ENCODE assay signal across 9 cellular contexts in genomic region chr10:89861584-89862287, GRCh38.
A peak's percentile ranks its signal among the peaks of the same experiment; 100 is the strongest.
DNase-seq lines count a peak whose midpoint lies in the region; ATAC-seq and TF ChIP-seq lines count a peak whose summit lies in the region.
"Had no signal": no experiment of that assay in that cellular context is flagged by ENCODE, and none has a peak within 500 bp of the region (broad histone marks: within the 10 kb centered on the region; RNA-seq: fewer than 3 reads in every experiment).

No MANE protein-coding gene starts in this region.

- TF ChIP-seq CTCF in chondrocyte (IDR thresholded peaks at IDR 0.05) (no peak), esophagus muscularis mucosa (IDR thresholded peaks at IDR 0.05) (no peak)

- H3K27me3 Mint-ChIP-seq in activated T-cell treated with anti-CD3 and anti-CD28 coated beads, Interleukin-2, amount 50 U/mL, for 24 hours: no peaks in the 10 kb centered on the region
- H3K27me3 Mint-ChIP-seq in dendritic cell treated with granulocyte-macrophage colony-stimulating factor and Interleukin-4, amounts not matched to agents 40 ng/mL and 50 ng/mL, for 4 days: no peaks in the 10 kb centered on the region
- H3K27me3 Mint-ChIP-seq in stimulated activated naive CD8-positive, alpha-beta T cell treated with anti-CD3 and anti-CD28 coated beads, Interleukin-15, amount 100 ng/mL, for 72 hours: no peaks in the 10 kb centered on the region
- H3K27me3 Mint-ChIP-seq in chondrocyte (ENCODE audit: low read depth): peaks cover 18% of the 10 kb centered on the region

- in situ Hi-C loops in G401 (cut with HindIII; ENCODE audit: low sequenced_read_pairs): no loop called here

- peak overlapping the region; percentile 87 for H3K27ac Mint-ChIP-seq in activated T-cell treated with anti-CD3 and anti-CD28 coated beads, Interleukin-2, amount 50 U/mL, for 24 hours
- H3K27ac Mint-ChIP-seq in dendritic cell treated with granulocyte-macrophage colony-stimulating factor and Interleukin-4, amounts not matched to agents 40 ng/mL and 50 ng/mL, for 4 days: peak overlapping the region; percentile 50
- H3K27ac Mint-ChIP-seq in stimulated activated naive CD8-positive, alpha-beta T cell treated with anti-CD3 and anti-CD28 coated beads, Interleukin-15, amount 100 ng/mL, for 72 hours: peak overlapping the region; percentile 87 to 97
- no peak overlapping the region for H3K27ac Mint-ChIP-seq in chondrocyte (ENCODE audit: unreplicated experiment)

- ATAC-seq in stimulated activated naive CD8-positive, alpha-beta T cell treated with anti-CD3 and anti-CD28 coated beads, Interleukin-15, amount 100 ng/mL, for 72 hours: peak; percentile 96

- H3K9me3 ChIP-seq in esophagus muscularis mucosa: no peaks in the 10 kb centered on the region

- no peak for TF ChIP-seq POLR2A in esophagus muscularis mucosa (IDR thresholded peaks at IDR 0.05; ENCODE audit: low read depth)

- no peak overlapping the region for H3K4me3 ChIP-seq in esophagus muscularis mucosa
- H3K4me3 ChIP-seq: SK-N-MC had no signal

- TF ChIP-seq EP300 in esophagus muscularis mucosa (IDR thresholded peaks at IDR 0.05): no peak

- H3K36me3 Mint-ChIP-seq in activated T-cell treated with anti-CD3 and anti-CD28 coated beads, Interleukin-2, amount 50 U/mL, for 24 hours (ENCODE audit: low read depth): no peaks in the 10 kb centered on the region
- no peaks in the 10 kb centered on the region for H3K36me3 Mint-ChIP-seq in dendritic cell treated with granulocyte-macrophage colony-stimulating factor and Interleukin-4, amounts not matched to agents 40 ng/mL and 50 ng/mL, for 4 days (ENCODE audit: low read depth)
- H3K36me3 Mint-ChIP-seq in chondrocyte (ENCODE audit: low read depth): no peaks in the 10 kb centered on the region

- no peaks in the 10 kb centered on the region for H3K27me3 ChIP-seq in esophagus muscularis mucosa

- no peak overlapping the region for H3K27ac ChIP-seq in esophagus muscularis mucosa (replicated peaks in 1 of 4)
- H3K27ac ChIP-seq: SK-N-MC had no signal

- intact Hi-C loops in dendritic cell treated with granulocyte-macrophage colony-stimulating factor and Interleukin-4, amounts not matched to agents 40 ng/mL and 50 ng/mL, for 4 days (cut with micrococcal nuclease): no loop called here
- intact Hi-C loops in esophagus muscularis mucosa (cut with DNase I): no loop called here

- 77% methylated on average over 3 of the region's 3 CpGs for WGBS in esophagus muscularis mucosa

- no peaks in the 10 kb centered on the region for H3K4me1 ChIP-seq in esophagus muscularis mucosa

- peaks cover 31% of the 10 kb centered on the region for H3K4me1 Mint-ChIP-seq in activated T-cell treated with anti-CD3 and anti-CD28 coated beads, Interleukin-2, amount 50 U/mL, for 24 hours (ENCODE audit: low read depth)
- peaks cover 17% of the 10 kb centered on the region for H3K4me1 Mint-ChIP-seq in dendritic cell treated with granulocyte-macrophage colony-stimulating factor and Interleukin-4, amounts not matched to agents 40 ng/mL and 50 ng/mL, for 4 days (ENCODE audit: low read depth)
- H3K4me1 Mint-ChIP-seq in stimulated activated naive CD8-positive, alpha-beta T cell treated with anti-CD3 and anti-CD28 coated beads, Interleukin-15, amount 100 ng/mL, for 72 hours: peaks cover 34% of the 10 kb centered on the region
- H3K4me1 Mint-ChIP-seq in chondrocyte (ENCODE audit: low read depth): peaks cover 5% of the 10 kb centered on the region

- no peak for DNase-seq in activated T-cell treated with anti-CD3 and anti-CD28 coated beads, Interleukin-2, amount 50 U/mL, for 24 hours
- DNase-seq in activated T-cell treated with anti-CD3 and anti-CD28 coated beads for 4 hours (no peak), NCI-H82 treated with DMSO at 0.1 percent for 48 hours (lab: John Stamatoyannopoulos, UW; ENCODE audit: unreplicated experiment) (peak; percentile 55), chondrocyte (ENCODE audit: low spot score) (no peak), esophagus muscularis mucosa (ENCODE audit: extremely low spot score) (no peak), G401 (ENCODE audit: low spot score) (no peak)
- DNase-seq in stimulated activated naive CD8-positive, alpha-beta T cell treated with anti-CD3 and anti-CD28 coated beads, Interleukin-15, amount 100 ng/mL, for 72 hours: peak; percentile 31 to 66

- H3K9me3 Mint-ChIP-seq in activated T-cell treated with anti-CD3 and anti-CD28 coated beads, Interleukin-2, amount 50 U/mL, for 24 hours: no peaks in the 10 kb centered on the region
- H3K9me3 Mint-ChIP-seq in dendritic cell treated with granulocyte-macrophage colony-stimulating factor and Interleukin-4, amounts not matched to agents 40 ng/mL and 50 ng/mL, for 4 days: no peaks in the 10 kb centered on the region
- H3K9me3 Mint-ChIP-seq in stimulated activated naive CD8-positive, alpha-beta T cell treated with anti-CD3 and anti-CD28 coated beads, Interleukin-15, amount 100 ng/mL, for 72 hours: no peaks in the 10 kb centered on the region
- H3K9me3 Mint-ChIP-seq in chondrocyte (ENCODE audit: low read depth): no peaks in the 10 kb centered on the region

- H3K4me3 Mint-ChIP-seq in activated T-cell treated with anti-CD3 and anti-CD28 coated beads, Interleukin-2, amount 50 U/mL, for 24 hours: peak overlapping the region; percentile 0
- H3K4me3 Mint-ChIP-seq in dendritic cell treated with granulocyte-macrophage colony-stimulating factor and Interleukin-4, amounts not matched to agents 40 ng/mL and 50 ng/mL, for 4 days: no peak overlapping the region
- peak overlapping the region; percentile 44 to 72 for H3K4me3 Mint-ChIP-seq in stimulated activated naive CD8-positive, alpha-beta T cell treated with anti-CD3 and anti-CD28 coated beads, Interleukin-15, amount 100 ng/mL, for 72 hours
- no peak overlapping the region for H3K4me3 Mint-ChIP-seq in chondrocyte (ENCODE audit: unreplicated experiment)

- no peaks in the 10 kb centered on the region for H3K36me3 ChIP-seq in esophagus muscularis mucosa

Comparison
In these comparisons a context has a peak if more than half of its experiments do, and no peak if none do; other contexts are left out.
1. DNase-seq: peak in NCI-H82 treated with DMSO at 0.1 percent for 48 hours (single experiment) and stimulated activated naive CD8-positive, alpha-beta T cell treated with anti-CD3 and anti-CD28 coated beads, Interleukin-15, amount 100 ng/mL, for 72 hours (2 of 2); none in activated T-cell treated with anti-CD3 and anti-CD28 coated beads, Interleukin-2, amount 50 U/mL, for 24 hours (single experiment), activated T-cell treated with anti-CD3 and anti-CD28 coated beads for 4 hours (single experiment), chondrocyte (single experiment), esophagus muscularis mucosa (single experiment) and G401 (single experiment).
2. H3K4me3 Mint-ChIP-seq: peak in activated T-cell treated with anti-CD3 and anti-CD28 coated beads, Interleukin-2, amount 50 U/mL, for 24 hours (single experiment) and stimulated activated naive CD8-positive, alpha-beta T cell treated with anti-CD3 and anti-CD28 coated beads, Interleukin-15, amount 100 ng/mL, for 72 hours (2 of 2); none in dendritic cell treated with granulocyte-macrophage colony-stimulating factor and Interleukin-4, amounts not matched to agents 40 ng/mL and 50 ng/mL, for 4 days (single experiment) and chondrocyte (single experiment).